Comparison of ENCODE assay signal across 11 cellular contexts in genomic region chr9:14788846-14789245, GRCh38.
"Had no signal": no experiment of that assay in that cellular context is flagged by ENCODE, and none has a peak within 500 bp of the region (broad histone marks: within the 10 kb centered on the region; RNA-seq: fewer than 3 reads in every experiment).

No MANE protein-coding gene starts in this region.

- H3K27ac Mint-ChIP-seq: GM23338, H9, HFFc6 had no signal

- H3K4me3 ChIP-seq: GM23248, GM23338, HAP-1 had no signal

- H3K4me1 Mint-ChIP-seq: GM23338, H9 had no signal

- H3K4me3 Mint-ChIP-seq: GM23338, H9, HFFc6 had no signal

- H3K9me3 ChIP-seq: HAP-1 had no signal

- H3K4me1 ChIP-seq: HAP-1 had no signal

- H2AFZ ChIP-seq: GM23248, GM23338 had no signal

- H3K4me2 ChIP-seq: GM23338 had no signal

- FAIRE-seq: H1, H54 had no signal

- ATAC-seq: GM23338, HCT116 had no signal

- H3K9ac ChIP-seq: GM23248 had no signal

- DNase-seq: GM23248, GOT3, H7, H9, HCEC 1CT, HFFc6 had no signal

- H3K9me3 Mint-ChIP-seq: GM23338, H9 had no signal

- H3K36me3 ChIP-seq: HAP-1 had no signal

- H3K27ac ChIP-seq: GM23248 had no signal
